34 cellular contexts compared by ENCODE assay signal in the genomic region with DNA sequence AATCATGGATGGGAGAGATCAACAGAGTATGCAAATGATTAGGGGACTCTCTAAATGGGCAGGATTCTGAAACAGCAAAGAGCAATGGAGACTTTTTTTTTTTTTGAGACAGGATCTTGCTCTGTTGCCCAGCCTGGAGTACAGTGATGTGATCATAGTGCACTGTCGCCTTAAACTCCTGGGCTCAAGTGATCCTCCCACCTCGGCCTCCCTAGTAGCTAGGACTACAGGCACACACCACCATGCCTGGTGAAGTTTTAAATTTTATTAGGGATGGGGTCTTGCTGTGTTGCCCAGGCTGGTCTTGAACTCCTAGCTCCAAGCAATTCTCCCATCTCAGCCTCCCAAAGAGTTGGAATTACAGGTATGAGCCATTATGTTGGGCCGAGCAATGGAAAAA.
"Had no signal": no experiment of that assay in that cellular context is flagged by ENCODE, and none has a peak within 500 bp of the region (broad histone marks: within the 10 kb centered on the region; RNA-seq: fewer than 3 reads in every experiment).

No MANE protein-coding gene starts in this region.

- H3K9me3 ChIP-seq: MG63 had no signal

- H3K4me3 ChIP-seq: MG63 had no signal

- H3K27ac ChIP-seq: KMS-11 had no signal

- H3K36me3 ChIP-seq: MG63 had no signal

- DNase-seq: Karpas-422, Kasumi-1, MG63, MM.1S, MV-4-11, NCI-H1048, NCI-H1092, NCI-H1092 treated with DMSO at 0.1 percent for 48 hours, NCI-H1105, NCI-H1105 treated with DMSO at 0.1 percent for 48 hours, NCI-H1417, NCI-H1417 treated with DMSO at 0.1 percent for 48 hours, NCI-H1436, NCI-H1436 treated with DMSO at 0.1 percent for 48 hours, NCI-H146, NCI-H1694, NCI-H1694 treated with DMSO at 0.1 percent for 48 hours, NCI-H187, NCI-H187 treated with DMSO at 0.1 percent for 48 hours, NCI-H1930, NCI-H2029, NCI-H2029 treated with DMSO at 0.1 percent for 48 hours, NCI-H2081, NCI-H2081 treated with DMSO at 0.1 percent for 48 hours, NCI-H2107, NCI-H2171, NCI-H2171 treated with DMSO at 0.1 percent for 48 hours, NCI-H2227 treated with DMSO at 0.1 percent for 48 hours, NCI-H226, NCI-H345, NCI-H446, NCI-H446 treated with DMSO at 0.1 percent for 48 hours, NCI-H510A had no signal

- H3K27me3 ChIP-seq: MG63 had no signal

- H3K4me2 ChIP-seq: KMS-11 had no signal

- H3K9ac ChIP-seq: KMS-11 had no signal
